In genomic region chr2:46493241-46493970, GRCh38 we compare ENCODE assay signal across 9 cellular contexts. TPM values are rescaled to one million over a fixed set of nuclear protein-coding genes. Genes with fewer than 3 reads are reported as not detected.
DNase-seq lines count a peak whose midpoint lies in the region; ATAC-seq and TF ChIP-seq lines count a peak whose summit lies in the region.
"Had no signal": no experiment of that assay in that cellular context is flagged by ENCODE, and none has a peak within 500 bp of the region (broad histone marks: within the 10 kb centered on the region; RNA-seq: fewer than 3 reads in every experiment).

No MANE protein-coding gene starts in this region.

- no peak overlapping the region for H3K4me3 ChIP-seq in GM12865 (ENCODE audit: low read depth, low read length)
- H3K4me3 ChIP-seq in esophagus muscularis mucosa = no peak overlapping the region

- TF ChIP-seq EP300 in esophagus muscularis mucosa (IDR thresholded peaks at IDR 0.05) = no peak

- TF ChIP-seq CTCF in GM12865 (IDR thresholded peaks at IDR 0.05; ENCODE audit: insufficient read depth, low read depth, low read length, missing control alignments) = no peak
- no peak for TF ChIP-seq CTCF in esophagus muscularis mucosa (IDR thresholded peaks at IDR 0.05)

- peak; percentile 80 for ATAC-seq in GM21529 (IDR thresholded peaks at IDR 0.05; ENCODE audit: unreplicated experiment)

- 51% methylated on average over 8 of the region's 8 CpGs for WGBS in esophagus muscularis mucosa

- H3K4me1 ChIP-seq in esophagus muscularis mucosa = peaks cover 34 to 51% (median 38%) of the 10 kb centered on the region in 4 donors

- no peaks in the 10 kb centered on the region for H3K9me3 ChIP-seq in esophagus muscularis mucosa

- H3K27me3 ChIP-seq in esophagus muscularis mucosa = no peaks in the 10 kb centered on the region

- intact Hi-C loops in esophagus muscularis mucosa (cut with DNase I) = no loop called here

- no peak for TF ChIP-seq POLR2A in esophagus muscularis mucosa (IDR thresholded peaks at IDR 0.05; ENCODE audit: low read depth)

- H3K36me3 ChIP-seq in esophagus muscularis mucosa = no peaks in the 10 kb centered on the region

- DNase-seq in GM12865 (ENCODE audit: low read depth) (peak; percentile 79), HS-27A (ENCODE audit: low read depth) (peak; percentile 30), esophagus muscularis mucosa (ENCODE audit: extremely low spot score) (no peak), UCSD-AML1 (lab: John Stamatoyannopoulos, UW; ENCODE audit: unreplicated experiment) (no peak), activated gamma-delta T cell treated with Interleukin-2 at 50 U/mL for 16 hours (no peak)
- DNase-seq in stimulated activated CD4-positive, alpha-beta T cell treated with anti-CD3 and anti-CD28 coated beads, Interleukin-2, amount 100 ng/mL, for 24 hours = no peak
- no peak for DNase-seq in stimulated activated CD4-positive, alpha-beta T cell treated with anti-CD3 and anti-CD28 coated beads, Interleukin-12 subunit alpha, Interleukin-12 subunit beta, amount 100 ng/mL, for 4 hours

- peak overlapping the region; percentile 28 to 54 (median 43) for H3K27ac ChIP-seq in esophagus muscularis mucosa (replicated peaks in 1 of 4)
- H3K27ac ChIP-seq: KMS-11 had no signal

RNA-seq across cellular contexts. Expression of gene TMEM247, which starts 14.0 kb away (rescaled TPM):
- total RNA-seq in esophagus muscularis mucosa = not detected

RNA-seq across cellular contexts. Expression of gene RHOQ, which starts 48.9 kb away (rescaled TPM):
- 100 to 1,000 TPM; 107 to 168 (median 142) TPM for total RNA-seq in esophagus muscularis mucosa

RNA-seq across cellular contexts. Expression of gene ATP6V1E2, which starts 49.0 kb away (rescaled TPM):
- total RNA-seq in esophagus muscularis mucosa = 1 to 10 TPM; 3.6 to 7.5 (median 5.5) TPM

Comparison
In these comparisons a context has a peak if more than half of its experiments do, and no peak if none do; other contexts are left out.
1. DNase-seq: peak in GM12865 (single experiment) and HS-27A (single experiment); none in esophagus muscularis mucosa (single experiment), stimulated activated CD4-positive, alpha-beta T cell treated with anti-CD3 and anti-CD28 coated beads, Interleukin-2, amount 100 ng/mL, for 24 hours (0 of 2), UCSD-AML1 (single experiment), activated gamma-delta T cell treated with Interleukin-2 at 50 U/mL for 16 hours (single experiment) and stimulated activated CD4-positive, alpha-beta T cell treated with anti-CD3 and anti-CD28 coated beads, Interleukin-12 subunit alpha, Interleukin-12 subunit beta, amount 100 ng/mL, for 4 hours (single experiment).